In genomic region chr15:49303003-49303402, GRCh38 we compare ENCODE assay signal across 27 cellular contexts.
"Had no signal": no experiment of that assay in that cellular context is flagged by ENCODE, and none has a peak within 500 bp of the region (broad histone marks: within the 10 kb centered on the region; RNA-seq: fewer than 3 reads in every experiment).

No MANE protein-coding gene starts in this region.

- H3K27me3 Mint-ChIP-seq: dendritic cell treated with granulocyte-macrophage colony-stimulating factor and Interleukin-4, amounts not matched to agents 40 ng/mL and 50 ng/mL, for 4 days; effector memory CD8-positive, alpha-beta T cell had no signal

- H3K9me3 Mint-ChIP-seq: effector memory CD8-positive, alpha-beta T cell; immature natural killer cell had no signal

- H3K27ac ChIP-seq: colonic mucosa, epithelial cell of prostate, esophagus squamous epithelium, gastrocnemius medialis, heart left ventricle, hepatocyte, left ventricle myocardium inferior, lower lobe of right lung had no signal

- H3K27ac Mint-ChIP-seq: dendritic cell treated with granulocyte-macrophage colony-stimulating factor and Interleukin-4, amounts not matched to agents 40 ng/mL and 50 ng/mL, for 4 days; effector memory CD8-positive, alpha-beta T cell; endodermal cell; immature natural killer cell had no signal

- H3K9me3 ChIP-seq: colonic mucosa, esophagus squamous epithelium, gastrocnemius medialis, lower lobe of right lung had no signal

- H3K4me3 Mint-ChIP-seq: dendritic cell treated with granulocyte-macrophage colony-stimulating factor and Interleukin-4, amounts not matched to agents 40 ng/mL and 50 ng/mL, for 4 days; effector memory CD8-positive, alpha-beta T cell; endodermal cell; immature natural killer cell had no signal

- DNase-seq: colonic mucosa; cortex of kidney; effector CD8-positive, alpha-beta T cell; effector memory CD8-positive, alpha-beta T cell; endodermal cell; erythroblast; esophagus squamous epithelium; foreskin fibroblast; foreskin melanocyte; gastrocnemius medialis; heart left ventricle; hypothalamus; immature natural killer cell; islet precursor cell; kidney; kidney glomerular epithelial cell; left colon; left ventricle myocardium inferior; lower lobe of right lung; mesendoderm; midbrain had no signal

- H3K36me3 ChIP-seq: colonic mucosa, gastrocnemius medialis had no signal

- FAIRE-seq: endometrium, kidney had no signal

- H3K4me2 ChIP-seq: hepatocyte had no signal

- H2AFZ ChIP-seq: hepatocyte had no signal

- H3K4me3 ChIP-seq: colonic mucosa, esophagus squamous epithelium, gastrocnemius medialis, heart left ventricle, hepatocyte, left ventricle myocardium inferior, lower lobe of right lung had no signal

- H3K27me3 ChIP-seq: colonic mucosa, esophagus squamous epithelium, gastrocnemius medialis, heart left ventricle, hepatocyte had no signal

- H3K79me2 ChIP-seq: hepatocyte had no signal

- ATAC-seq: effector memory CD8-positive, alpha-beta T cell; esophagus mucosa; gastrocnemius medialis; heart left ventricle; left colon; left lobe of liver; lower lobe of right lung had no signal

- H3K4me1 ChIP-seq: colonic mucosa, esophagus squamous epithelium, left ventricle myocardium inferior, lower lobe of right lung had no signal
